Comparison of ENCODE assay signal across 29 cellular contexts in genomic region chr9:110932883-110933282, GRCh38.
A peak's percentile ranks its signal among the peaks of the same experiment; 100 is the strongest.
DNase-seq lines count a peak whose midpoint lies in the region; ATAC-seq, FAIRE-seq and TF ChIP-seq lines count a peak whose summit lies in the region.
"Had no signal": no experiment of that assay in that cellular context is flagged by ENCODE, and none has a peak within 500 bp of the region (broad histone marks: within the 10 kb centered on the region; RNA-seq: fewer than 3 reads in every experiment).

No MANE protein-coding gene starts in this region.

- RAD21 ChIA-PET in GM12878 (lab: Charles Lee; ENCODE audit: unreplicated experiment), result interaction anchor here (1.5 to 4.2 kb wide), 7 partner anchors 42 to 106 kb away, joined by 3 to 46 read pairs (median 5); no protein-coding TSS in a partner anchor

- no peak overlapping the region for H2AFZ ChIP-seq in ACC112 (ENCODE audit: low read length, unreplicated experiment)
- H2AFZ ChIP-seq in GM12878 (ENCODE audit: control insufficient read depth, low read depth, low read length), result peak overlapping the region; percentile 64; the same call in 1 of the 2 replicates
- H2AFZ ChIP-seq: parathyroid adenoma had no signal

- H3K27ac ChIP-seq in ACC112 (ENCODE audit: low read depth, low read length) (peak overlapping the region; percentile 59; the same call in 1 of the 2 replicates), GM12878 (ENCODE audit: control insufficient read depth, insufficient read depth) (peak overlapping the region; percentile 47; the same call in 1 of the 2 replicates)
- H3K27ac ChIP-seq: BLaER1, HL-60, lower lobe of right lung, parathyroid adenoma, SJSA1 had no signal

- peaks cover 58% of the 10 kb centered on the region for H3K4me1 ChIP-seq in ACC112 (ENCODE audit: control insufficient read depth, insufficient read depth, low read length, unreplicated experiment)
- H3K4me1 ChIP-seq in GM12878 (ENCODE audit: control insufficient read depth, insufficient read depth, low read length), result peaks cover 10% of the 10 kb centered on the region
- H3K4me1 ChIP-seq in mucosa of descending colon (ENCODE audit: low read depth), result peaks cover 6% of the 10 kb centered on the region
- H3K4me1 ChIP-seq: parathyroid adenoma, right atrium auricular region, spleen had no signal

- H3K9ac ChIP-seq in GM12878 (ENCODE audit: control insufficient read depth, insufficient read depth, low read length), result no peak overlapping the region
- H3K9ac ChIP-seq: BLaER1, parathyroid adenoma had no signal

- peaks cover 12% of the 10 kb centered on the region for H3K9me3 Mint-ChIP-seq in HFFc6
- H3K9me3 Mint-ChIP-seq: activated T-helper 2 cell treated with anti-CD3 and anti-CD28 coated beads, Interferon-gamma antibody, Interleukin-2, Interleukin-4, amounts not matched to agents 10 μg/mL and 5 μg/mL and 100 μg/mL, durations not matched to agents 14 hours and 24 hours and 36 hours; nephron had no signal

- H3K4me3 Mint-ChIP-seq in HFFc6, result no peak overlapping the region; the same call in 1 of the 2 replicates
- H3K4me3 Mint-ChIP-seq: activated CD8-positive, alpha-beta T cell treated with anti-CD3 and anti-CD28 coated beads, Interleukin-2, amount 10 ng/mL, durations not matched to agents 7 days and 5 days; activated naive CD8-positive, alpha-beta T cell; nephron; type B pancreatic cell had no signal

- no peak for FAIRE-seq in GM12878 (lab: Jason Lieb, UNC)
- no peak for FAIRE-seq in frontal cortex (lab: Jason Lieb, UNC)
- FAIRE-seq: HepG2, kidney had no signal

- no peak for TF ChIP-seq RAD21 in GM12878 (IDR thresholded peaks at IDR 0.05; ENCODE audit: insufficient read depth, low read depth, low read length)

- no peak for TF ChIP-seq POLR2A in GM12878 (IDR thresholded peaks at IDR 0.05; ENCODE audit: low read depth, low read length)

- TF ChIP-seq CTCF in HFFc6 (IDR thresholded peaks at IDR 0.05) (no peak), GM12878 (IDR thresholded peaks at IDR 0.05 in 2 of 3, conservative IDR thresholded peaks at IDR 0.05 in 1 of 3; ENCODE audit: control insufficient read depth in 2 of 3, extremely low read depth in 1 of 3, insufficient read depth in 1 of 3, low read depth in 3 of 3, low read length in 3 of 3) (no peak), mucosa of descending colon (IDR thresholded peaks at IDR 0.05) (no peak)

- BruUV-seq in GM12878 (replicated peaks; lab: Mats Ljungman, UMichigan), result no TSS peak

- H3K36me3 ChIP-seq in ACC112 (ENCODE audit: insufficient read depth, low read length) (peaks cover 59% of the 10 kb centered on the region), GM12878 (ENCODE audit: control insufficient read depth in 2 of 2, insufficient read depth in 2 of 2, low read length in 1 of 2) (no peaks in the 10 kb centered on the region), mucosa of descending colon (ENCODE audit: low read depth) (no peaks in the 10 kb centered on the region)
- H3K36me3 ChIP-seq: BLaER1, lower lobe of right lung, right atrium auricular region, spleen had no signal

- TF ChIP-seq EP300 in GM12878 (IDR thresholded peaks at IDR 0.05; ENCODE audit: borderline replicate concordance in 1 of 2, control insufficient read depth in 1 of 2, low read depth in 2 of 2, low read length in 2 of 2), result no peak

- CTCF ChIA-PET in GM12878 (lab: Yijun Ruan, JAX), result interaction anchor here (1.1 to 6.5 kb wide), 7 partner anchors 9 to 365 kb away, joined by 3 to 37 read pairs (median 6); no protein-coding TSS in a partner anchor

- SMC1A ChIA-PET in GM12878 (lab: Charles Lee; ENCODE audit: uncharacterized antibody, unreplicated experiment), result interaction anchor here (0.7 to 3.6 kb wide), 9 partner anchors 11 to 102 kb away, joined by 3 to 22 read pairs (median 5); no protein-coding TSS in a partner anchor

- POLR2A ChIA-PET in GM12878 (lab: Charles Lee), result interaction anchor here (0.5 to 1.6 kb wide), 6 partner anchors 11 to 396 kb away, joined by 3 to 10 read pairs (median 3); no protein-coding TSS in a partner anchor

- H3K4me3 ChIP-seq in ACC112 (ENCODE audit: low read depth, low read length) (no peak overlapping the region), GM12878 (no peak overlapping the region), mucosa of descending colon (no peak overlapping the region)
- H3K4me3 ChIP-seq: BLaER1, lower lobe of right lung, right atrium auricular region, SJSA1, spleen had no signal

- H3K9me3 ChIP-seq in GM12878 (replicated peaks; ENCODE audit: control insufficient read depth, insufficient read depth, low read length) (no peaks in the 10 kb centered on the region; the same call in 2 of the 3 replicates), mucosa of descending colon (no peaks in the 10 kb centered on the region)
- H3K9me3 ChIP-seq: BLaER1, lower lobe of right lung, right atrium auricular region had no signal

- intact Hi-C loops in GM12878 (cut with micrococcal nuclease; ENCODE audit: unreplicated experiment) (loop anchor here (5.0 kb wide), 1 partner anchor 126 kb away; no protein-coding TSS in a partner anchor), mucosa of descending colon (cut with DNase I, micrococcal nuclease) (no loop called here)

- peak; percentile 41 for DNase-seq in HFFc6
- DNase-seq in GM12878 (ENCODE audit: low read depth, low spot score), result no peak
- no peak for DNase-seq in mucosa of descending colon
- DNase-seq in MV-4-11 (lab: John Stamatoyannopoulos, UW), result no peak
- DNase-seq in NCI-H526 treated with DMSO at 0.1 percent for 48 hours (lab: John Stamatoyannopoulos, UW), result no peak
- no peak for DNase-seq in NCI-H1105 treated with DMSO at 0.1 percent for 48 hours (lab: John Stamatoyannopoulos, UW)
- DNase-seq in frontal cortex (ENCODE audit: low spot score in 2 of 2), result no peak
- DNase-seq: activated CD8-positive, alpha-beta T cell treated with anti-CD3 and anti-CD28 coated beads, Interleukin-2, amount 10 ng/mL, durations not matched to agents 7 days and 5 days; DMS53; GDM1; kidney; lower lobe of right lung; NCI-H1105; NCI-H2029 treated with DMSO at 0.1 percent for 48 hours; NCI-H2227 treated with DMSO at 0.1 percent for 48 hours; NCI-H82; RPMI8226; spleen had no signal

- H3K79me2 ChIP-seq in ACC112 (ENCODE audit: control insufficient read depth, insufficient read depth, low read length, unreplicated experiment), result peaks cover 90% of the 10 kb centered on the region
- H3K79me2 ChIP-seq in GM12878 (ENCODE audit: control insufficient read depth, insufficient read depth, low read length), result no peaks in the 10 kb centered on the region
- H3K79me2 ChIP-seq: parathyroid adenoma had no signal

- H3K36me3 Mint-ChIP-seq in HFFc6 (ENCODE audit: low read depth), result peaks cover 74% of the 10 kb centered on the region
- H3K36me3 Mint-ChIP-seq: activated naive CD8-positive, alpha-beta T cell had no signal

- H3K27me3 ChIP-seq in ACC112 (ENCODE audit: insufficient read depth, low read length), result no peaks in the 10 kb centered on the region
- H3K27me3 ChIP-seq in GM12878 (replicated peaks in 1 of 2; ENCODE audit: control insufficient read depth in 2 of 2, insufficient read depth in 2 of 2, low read length in 1 of 2), result no peaks in the 10 kb centered on the region
- H3K27me3 ChIP-seq: BLaER1, right atrium auricular region, SJSA1, spleen had no signal

- in situ Hi-C loops in GM12878 (cut with MboI), result no loop called here

- no peaks in the 10 kb centered on the region for H4K20me1 ChIP-seq in GM12878 (ENCODE audit: control insufficient read depth, insufficient read depth)
- H4K20me1 ChIP-seq: BLaER1 had no signal

- ATAC-seq in GM12878 (no peak; the same call in 2 of the 3 replicates), mucosa of descending colon (peak; percentile 23)
- ATAC-seq: activated CD8-positive, alpha-beta T cell treated with anti-CD3 and anti-CD28 coated beads, Interleukin-2, amount 10 ng/mL, durations not matched to agents 7 days and 5 days; HepG2; lower lobe of right lung had no signal

- H3K4me2 ChIP-seq in GM12878 (ENCODE audit: control insufficient read depth, insufficient read depth), result no peak overlapping the region

- 34% methylated on average over 4 of the region's 4 CpGs for WGBS in GM12878 (ENCODE audit: insufficient coverage, insufficient replicate concordance, low lambda C conversion rate, missing lambda C conversion rate)

- H3K27ac Mint-ChIP-seq in HFFc6, result peak overlapping the region; percentile 61
- H3K27ac Mint-ChIP-seq: activated CD8-positive, alpha-beta T cell treated with anti-CD3 and anti-CD28 coated beads, Interleukin-2, amount 10 ng/mL, durations not matched to agents 7 days and 5 days; activated naive CD8-positive, alpha-beta T cell; activated T-helper 2 cell treated with anti-CD3 and anti-CD28 coated beads, Interferon-gamma antibody, Interleukin-2, Interleukin-4, amounts not matched to agents 10 μg/mL and 5 μg/mL and 100 μg/mL, durations not matched to agents 14 hours and 24 hours and 36 hours; nephron; type B pancreatic cell had no signal

- peaks cover 5% of the 10 kb centered on the region; the same call in 1 of the 2 replicates for H3K27me3 Mint-ChIP-seq in HFFc6 (ENCODE audit: insufficient read depth)
- H3K27me3 Mint-ChIP-seq: activated naive CD8-positive, alpha-beta T cell; type B pancreatic cell had no signal

- peaks cover 72% of the 10 kb centered on the region for H3K4me1 Mint-ChIP-seq in HFFc6 (ENCODE audit: low read depth)

TF ChIP-seq in GM12878, 131 proteins besides CTCF, POLR2A, EP300 and RAD21:
- TF ChIP-seq PBX3 (IDR thresholded peaks at IDR 0.05; ENCODE audit: insufficient replicate concordance, low read depth, low read length) (no peak), TCF12 (IDR thresholded peaks at IDR 0.05; ENCODE audit: low read depth, low read length) (no peak), KAT2A (conservative IDR thresholded peaks at IDR 0.05; ENCODE audit: control insufficient read depth, low read depth, low read length) (no peak), RELA (IDR thresholded peaks at IDR 0.05; ENCODE audit: borderline replicate concordance, partially characterized antibody) (no peak), SMC3 (IDR thresholded peaks at IDR 0.05; ENCODE audit: borderline replicate concordance, low read length) (no peak), SMAD5 (IDR thresholded peaks at IDR 0.05; ENCODE audit: low read depth) (no peak), NRF1 (conservative IDR thresholded peaks at IDR 0.05; ENCODE audit: low read depth, low read length) (no peak)
TF ChIP-seq in GM12878: peak in this region for 0.
